ENCODE assay signal across 18 cellular contexts in the genomic region with DNA sequence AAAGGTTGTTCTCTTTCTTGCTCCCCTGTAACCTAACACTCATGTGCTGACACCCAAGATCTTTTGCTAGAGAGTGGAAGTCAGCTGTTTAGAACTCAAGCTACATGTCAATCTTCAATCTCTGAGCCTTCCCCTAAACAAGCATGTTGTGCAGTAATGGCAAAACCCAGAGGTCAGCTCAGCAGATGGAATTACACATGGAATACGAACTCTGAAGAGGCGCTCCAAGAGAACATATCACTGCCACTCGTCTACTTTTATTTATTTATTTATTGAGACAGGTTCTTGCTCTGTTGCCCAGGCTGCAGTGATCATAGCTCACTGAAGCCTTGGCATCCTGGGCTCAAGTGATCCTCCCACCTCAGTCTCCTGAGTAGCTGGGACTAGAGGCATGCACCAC. TPM values are rescaled to one million over a fixed set of nuclear protein-coding genes. Genes with fewer than 3 reads are reported as not detected.
DNase-seq lines count a peak whose midpoint lies in the region; ATAC-seq and TF ChIP-seq lines count a peak whose summit lies in the region.
"Had no signal": no experiment of that assay in that cellular context is flagged by ENCODE, and none has a peak within 500 bp of the region (broad histone marks: within the 10 kb centered on the region; RNA-seq: fewer than 3 reads in every experiment).

No MANE protein-coding gene starts in this region.

- POLR2A ChIA-PET in CD4-positive, alpha-beta T cell (lab: Charles Lee): interaction anchor here (0.6 to 3.8 kb wide), 9 partner anchors 8 to 62 kb away, joined by 3 to 19 read pairs (median 5); a partner anchor contains a TSS
- POLR2A ChIA-PET in T-cell (lab: Charles Lee): interaction anchor here in 1 of 2 donors (1.7 kb wide), 1 partner anchor 28 kb away, joined by 6 read pairs; no protein-coding TSS in a partner anchor

- H3K27ac ChIP-seq in CD4-positive, alpha-beta T cell (ENCODE audit: low read depth, low read length): no peak overlapping the region

- H3K9me3 ChIP-seq in CD4-positive, alpha-beta T cell (ENCODE audit: control insufficient read depth, low read length): no peaks in the 10 kb centered on the region

- intact Hi-C loops in CD4-positive, alpha-beta T cell (cut with DNase I, micrococcal nuclease): no loop called here

- H3K9me3 Mint-ChIP-seq in CD4-positive, alpha-beta T cell: no peaks in the 10 kb centered on the region
- H3K9me3 Mint-ChIP-seq in T-cell: no peaks in the 10 kb centered on the region
- H3K9me3 Mint-ChIP-seq: activated naive CD4-positive, alpha-beta T cell treated with anti-CD3 and anti-CD28 coated beads for 36 hours; H9; neural crest cell had no signal

- H3K27me3 ChIP-seq in CD4-positive, alpha-beta T cell (ENCODE audit: control insufficient read depth, insufficient read depth, low read length): no peaks in the 10 kb centered on the region

- no peaks in the 10 kb centered on the region for H3K27me3 Mint-ChIP-seq in CD4-positive, alpha-beta T cell
- H3K27me3 Mint-ChIP-seq in T-cell: no peaks in the 10 kb centered on the region

- TF ChIP-seq CTCF in CD4-positive, alpha-beta T cell (IDR thresholded peaks at IDR 0.05): no peak

- ATAC-seq in CD4-positive, alpha-beta T cell (ENCODE audit: poor library complexity): no peak
- ATAC-seq in T-cell (replicated peaks in 1 of 4) (peak in 1 of 4 experiments; percentile 14), GM21825 (IDR thresholded peaks at IDR 0.05; ENCODE audit: unreplicated experiment) (no peak)

- H3K4me1 Mint-ChIP-seq in CD4-positive, alpha-beta T cell (ENCODE audit: low read depth): peaks cover 42% of the 10 kb centered on the region
- peaks cover 54 to 65% (median 62%) of the 10 kb centered on the region in 3 donors for H3K4me1 Mint-ChIP-seq in T-cell

- CTCF ChIA-PET in CD4-positive, alpha-beta T cell (lab: Charles Lee): interaction anchor here (0.9 to 1.8 kb wide), 7 partner anchors 9 to 86 kb away, joined by 3 to 5 read pairs (median 4); no protein-coding TSS in a partner anchor
- CTCF ChIA-PET in T-cell (lab: Charles Lee): interaction anchor here in 1 of 2 donors (0.6 to 1.2 kb wide), 3 partner anchors 20 to 28 kb away, joined by 3 to 8 read pairs (median 3); no protein-coding TSS in a partner anchor

- peak overlapping the region; percentile 47 for H3K27ac Mint-ChIP-seq in CD4-positive, alpha-beta T cell
- peak overlapping the region; percentile 74 to 91 for H3K27ac Mint-ChIP-seq in T-cell
- H3K27ac Mint-ChIP-seq: activated naive CD4-positive, alpha-beta T cell treated with anti-CD3 and anti-CD28 coated beads for 36 hours; H9 had no signal

- peak; percentile 10 for DNase-seq in NCI-H510A treated with DMSO at 0.1 percent for 48 hours (lab: John Stamatoyannopoulos, UW)
- DNase-seq in NCI-H510A (lab: John Stamatoyannopoulos, UW): no peak
- DNase-seq in CD4-positive, alpha-beta T cell: no peak
- DNase-seq in T-cell: no peak
- DNase-seq in left kidney (ENCODE audit: low read depth, low spot score): peak; percentile 49
- no peak for DNase-seq in NOMO-1 treated with DMSO at 0.1 percent for 48 hours (lab: John Stamatoyannopoulos, UW; ENCODE audit: unreplicated experiment)
- no peak for DNase-seq in D341Med (ENCODE audit: low spot score)
- DNase-seq: 8988T; activated CD4-positive, CD25-positive, alpha-beta regulatory T cell; activated naive CD4-positive, alpha-beta T cell treated with anti-CD3 and anti-CD28 coated beads for 36 hours; H9; hippocampal formation; mesendoderm; MV-4-11; NCI-H1930; NCI-H446 treated with DMSO at 0.1 percent for 48 hours had no signal

- H3K36me3 Mint-ChIP-seq in CD4-positive, alpha-beta T cell (ENCODE audit: low read depth): peaks cover 52% of the 10 kb centered on the region
- H3K36me3 Mint-ChIP-seq in T-cell: peaks cover 35% of the 10 kb centered on the region

- no peak overlapping the region for H3K4me3 Mint-ChIP-seq in CD4-positive, alpha-beta T cell
- peak overlapping the region in 1 of 3 donors; percentile 37 for H3K4me3 Mint-ChIP-seq in T-cell
- H3K4me3 Mint-ChIP-seq: activated naive CD4-positive, alpha-beta T cell treated with anti-CD3 and anti-CD28 coated beads for 36 hours; H9; neural crest cell had no signal

RNA-seq across cellular contexts. Expression of a gene that starts 32.6 kb away (rescaled TPM):
- 10 to 100 TPM; 18.5 to 21.1 TPM for total RNA-seq in CD4-positive, alpha-beta T cell
- total RNA-seq in T-cell: 10 to 100 TPM; 50.7 to 66.5 (median 61.9) TPM

RNA-seq across cellular contexts. Expression of a gene that starts 57.5 kb away (rescaled TPM):
- 100 to 1,000 TPM; 253 to 265 TPM for total RNA-seq in CD4-positive, alpha-beta T cell
- 100 to 1,000 TPM; 163 to 277 (median 177) TPM for total RNA-seq in T-cell

Comparison
In these comparisons a context has a peak if more than half of its experiments do, and no peak if none do; other contexts are left out.
1. DNase-seq: peak in NCI-H510A treated with DMSO at 0.1 percent for 48 hours (single experiment) and left kidney (single experiment); none in NCI-H510A (single experiment), CD4-positive, alpha-beta T cell (0 of 10), T-cell (0 of 34), NOMO-1 treated with DMSO at 0.1 percent for 48 hours (single experiment) and D341Med (single experiment).